36 cellular contexts compared by ENCODE assay signal in genomic region chr16:1286492-1287094, GRCh38. TPM values are rescaled to one million over a fixed set of nuclear protein-coding genes. Genes with fewer than 3 reads are reported as not detected.
"Had no signal": no experiment of that assay in that cellular context is flagged by ENCODE, and none has a peak within 500 bp of the region (broad histone marks: within the 10 kb centered on the region; RNA-seq: fewer than 3 reads in every experiment).

No MANE protein-coding gene starts in this region.

- ATAC-seq: activated CD4-positive, CD25-positive, alpha-beta regulatory T cell treated with anti-CD3 and anti-CD28 coated beads, Interleukin-2, amount 50 U/mL, for 24 hours; activated CD8-positive, alpha-beta T cell treated with anti-CD3 and anti-CD28 coated beads for 36 hours; activated naive CD8-positive, alpha-beta T cell treated with anti-CD3 and anti-CD28 coated beads, Interleukin-2, amount 50 U/mL, for 24 hours; body of pancreas; effector memory CD8-positive, alpha-beta T cell; foreskin keratinocyte; gastrocnemius medialis; heart left ventricle; T-helper 17 cell had no signal

- H3K4me3 ChIP-seq: adrenal gland, body of pancreas, esophagus muscularis mucosa, gastrocnemius medialis, heart left ventricle had no signal

- H3K4me1 Mint-ChIP-seq: activated naive CD4-positive, alpha-beta T cell treated with anti-CD3 and anti-CD28 coated beads, Interleukin-2, amount 50 U/mL, for 24 hours; T-helper 17 cell had no signal

- H3K9me3 ChIP-seq: adrenal gland, body of pancreas, esophagus muscularis mucosa, gastrocnemius medialis, heart left ventricle had no signal

- DNase-seq: activated B cell treated with CpG ODN at 0.5 μM for 24 hours; activated CD4-positive, alpha-beta T cell treated with anti-CD3 and anti-CD28 coated beads for 48 hours; activated CD4-positive, alpha-beta T cell treated with anti-CD3 and anti-CD28 coated beads, Interleukin-2, amount 50 U/mL, for 1 hour; activated CD4-positive, alpha-beta T cell treated with anti-CD3 and anti-CD28 coated beads, Interleukin-2, amount 50 U/mL, for 48 hours; activated CD8-positive, alpha-beta memory T cell treated with anti-CD3 and anti-CD28 coated beads for 24 hours; activated CD8-positive, alpha-beta T cell treated with anti-CD3 and anti-CD28 coated beads for 36 hours; activated effector memory CD4-positive, alpha-beta T cell treated with anti-CD3 and anti-CD28 coated beads, Interleukin-2, amount 50 U/mL, for 16 hours; activated naive CD4-positive, alpha-beta T cell treated with anti-CD3 and anti-CD28 coated beads for 36 hours; activated naive CD8-positive, alpha-beta T cell treated with anti-CD3 and anti-CD28 coated beads for 36 hours; activated naive CD8-positive, alpha-beta T cell treated with anti-CD3 and anti-CD28 coated beads, Interleukin-2, amount 50 U/mL, for 24 hours; activated T-cell treated with anti-CD3 and anti-CD28 coated beads, Interleukin-2, amount 50 U/mL, for 48 hours; adrenal gland; amygdala; aorta; body of pancreas; caudate nucleus; cortex of kidney; dermis blood vessel endothelial cell; effector CD4-positive, alpha-beta T cell; effector memory CD8-positive, alpha-beta T cell; foreskin keratinocyte; gastrocnemius medialis; glutamatergic neuron; T-helper 1 cell; T-helper 17 cell; T1000 had no signal

- H3K27ac ChIP-seq: adrenal gland, body of pancreas, epithelial cell of prostate, esophagus muscularis mucosa, foreskin keratinocyte, gastrocnemius medialis, heart left ventricle, WERI-Rb-1 had no signal

- H3K9me3 Mint-ChIP-seq: activated B cell treated with CpG ODN at 0.5 μM for 24 hours; activated CD8-positive, alpha-beta T cell treated with anti-CD3 and anti-CD28 coated beads for 36 hours; activated naive CD4-positive, alpha-beta T cell treated with anti-CD3 and anti-CD28 coated beads for 36 hours; activated naive CD4-positive, alpha-beta T cell treated with anti-CD3 and anti-CD28 coated beads, Interleukin-2, amount 50 U/mL, for 24 hours; activated naive CD8-positive, alpha-beta T cell treated with anti-CD3 and anti-CD28 coated beads for 36 hours; activated naive CD8-positive, alpha-beta T cell treated with anti-CD3 and anti-CD28 coated beads, Interleukin-2, amount 50 U/mL, for 24 hours; activated T-helper 1 cell treated with anti-CD3 and anti-CD28 coated beads, Interleukin-12 subunit alpha, Interleukin-12 subunit beta, Interleukin-2, Interleukin-4 antibody, amounts not matched to agents 30 ng/mL and 10 ng/mL and 1 ng/mL, durations not matched to agents 14 hours and 24 hours and 36 hours; activated T-helper 2 cell treated with anti-CD3 and anti-CD28 coated beads, Interferon-gamma antibody, Interleukin-2, Interleukin-4, amounts not matched to agents 10 μg/mL and 5 μg/mL and 100 μg/mL, durations not matched to agents 14 hours and 24 hours and 36 hours; effector memory CD8-positive, alpha-beta T cell; T-helper 2 cell treated with Interferon-gamma antibody and Interleukin-4, amounts not matched to agents 5 μg/mL and 100 μg/mL, for 36 hours had no signal

- H3K36me3 Mint-ChIP-seq: activated naive CD4-positive, alpha-beta T cell treated with anti-CD3 and anti-CD28 coated beads, Interleukin-2, amount 50 U/mL, for 24 hours; activated naive CD8-positive, alpha-beta T cell treated with anti-CD3 and anti-CD28 coated beads for 36 hours had no signal

- H3K4me1 ChIP-seq: adrenal gland, foreskin keratinocyte, gastrocnemius medialis had no signal

- H3K4me3 Mint-ChIP-seq: activated B cell treated with CpG ODN at 0.5 μM for 24 hours; activated CD8-positive, alpha-beta T cell treated with anti-CD3 and anti-CD28 coated beads for 36 hours; activated naive CD4-positive, alpha-beta T cell treated with anti-CD3 and anti-CD28 coated beads for 36 hours; activated naive CD4-positive, alpha-beta T cell treated with anti-CD3 and anti-CD28 coated beads, Interleukin-2, amount 50 U/mL, for 24 hours; activated naive CD8-positive, alpha-beta T cell treated with anti-CD3 and anti-CD28 coated beads for 36 hours; activated naive CD8-positive, alpha-beta T cell treated with anti-CD3 and anti-CD28 coated beads, Interleukin-2, amount 50 U/mL, for 24 hours; activated T-helper 1 cell treated with anti-CD3 and anti-CD28 coated beads, Interleukin-12 subunit alpha, Interleukin-12 subunit beta, Interleukin-2, Interleukin-4 antibody, amounts not matched to agents 30 ng/mL and 10 ng/mL and 1 ng/mL, durations not matched to agents 14 hours and 24 hours and 36 hours; effector memory CD8-positive, alpha-beta T cell; T-helper 17 cell; T-helper 2 cell treated with Interferon-gamma antibody and Interleukin-4, amounts not matched to agents 5 μg/mL and 100 μg/mL, for 36 hours had no signal

- H3K36me3 ChIP-seq: adrenal gland, esophagus muscularis mucosa, gastrocnemius medialis, heart left ventricle, WERI-Rb-1 had no signal

RNA-seq across cellular contexts. Expression of gene TPSD1, which starts 30.7 kb away (rescaled TPM):
- total RNA-seq: activated B cell treated with CpG ODN at 0.5 μM for 24 hours; activated CD8-positive, alpha-beta T cell treated with anti-CD3 and anti-CD28 coated beads for 36 hours; activated naive CD4-positive, alpha-beta T cell treated with anti-CD3 and anti-CD28 coated beads for 36 hours; activated naive CD8-positive, alpha-beta T cell treated with anti-CD3 and anti-CD28 coated beads for 36 hours; activated T-helper 1 cell treated with anti-CD3 and anti-CD28 coated beads, Interleukin-12 subunit alpha, Interleukin-12 subunit beta, Interleukin-2, Interleukin-4 antibody, amounts not matched to agents 30 ng/mL and 10 ng/mL and 1 ng/mL, durations not matched to agents 14 hours and 24 hours and 36 hours; activated T-helper 2 cell treated with anti-CD3 and anti-CD28 coated beads, Interferon-gamma antibody, Interleukin-2, Interleukin-4, amounts not matched to agents 10 μg/mL and 5 μg/mL and 100 μg/mL, durations not matched to agents 14 hours and 24 hours and 36 hours; adrenal gland; aorta; chondrocyte; dermis blood vessel endothelial cell; foreskin keratinocyte; T-helper 17 cell had no signal

RNA-seq across cellular contexts. Expression of gene TPSAB1, which starts 46.1 kb away (rescaled TPM):
- total RNA-seq: activated B cell treated with CpG ODN at 0.5 μM for 24 hours; activated CD8-positive, alpha-beta T cell treated with anti-CD3 and anti-CD28 coated beads for 36 hours; activated naive CD4-positive, alpha-beta T cell treated with anti-CD3 and anti-CD28 coated beads for 36 hours; activated naive CD8-positive, alpha-beta T cell treated with anti-CD3 and anti-CD28 coated beads for 36 hours; activated T-helper 1 cell treated with anti-CD3 and anti-CD28 coated beads, Interleukin-12 subunit alpha, Interleukin-12 subunit beta, Interleukin-2, Interleukin-4 antibody, amounts not matched to agents 30 ng/mL and 10 ng/mL and 1 ng/mL, durations not matched to agents 14 hours and 24 hours and 36 hours; activated T-helper 2 cell treated with anti-CD3 and anti-CD28 coated beads, Interferon-gamma antibody, Interleukin-2, Interleukin-4, amounts not matched to agents 10 μg/mL and 5 μg/mL and 100 μg/mL, durations not matched to agents 14 hours and 24 hours and 36 hours; chondrocyte; dermis blood vessel endothelial cell; foreskin keratinocyte; T-helper 17 cell had no signal

RNA-seq across cellular contexts. Expression of gene TPSB2, which starts 56.6 kb away (rescaled TPM):
- total RNA-seq: activated B cell treated with CpG ODN at 0.5 μM for 24 hours; activated CD8-positive, alpha-beta T cell treated with anti-CD3 and anti-CD28 coated beads for 36 hours; activated naive CD4-positive, alpha-beta T cell treated with anti-CD3 and anti-CD28 coated beads for 36 hours; activated naive CD8-positive, alpha-beta T cell treated with anti-CD3 and anti-CD28 coated beads for 36 hours; activated T-helper 1 cell treated with anti-CD3 and anti-CD28 coated beads, Interleukin-12 subunit alpha, Interleukin-12 subunit beta, Interleukin-2, Interleukin-4 antibody, amounts not matched to agents 30 ng/mL and 10 ng/mL and 1 ng/mL, durations not matched to agents 14 hours and 24 hours and 36 hours; activated T-helper 2 cell treated with anti-CD3 and anti-CD28 coated beads, Interferon-gamma antibody, Interleukin-2, Interleukin-4, amounts not matched to agents 10 μg/mL and 5 μg/mL and 100 μg/mL, durations not matched to agents 14 hours and 24 hours and 36 hours; chondrocyte; dermis blood vessel endothelial cell; foreskin keratinocyte; T-helper 17 cell had no signal
